15 cellular contexts compared by ENCODE assay signal in the genomic region with DNA sequence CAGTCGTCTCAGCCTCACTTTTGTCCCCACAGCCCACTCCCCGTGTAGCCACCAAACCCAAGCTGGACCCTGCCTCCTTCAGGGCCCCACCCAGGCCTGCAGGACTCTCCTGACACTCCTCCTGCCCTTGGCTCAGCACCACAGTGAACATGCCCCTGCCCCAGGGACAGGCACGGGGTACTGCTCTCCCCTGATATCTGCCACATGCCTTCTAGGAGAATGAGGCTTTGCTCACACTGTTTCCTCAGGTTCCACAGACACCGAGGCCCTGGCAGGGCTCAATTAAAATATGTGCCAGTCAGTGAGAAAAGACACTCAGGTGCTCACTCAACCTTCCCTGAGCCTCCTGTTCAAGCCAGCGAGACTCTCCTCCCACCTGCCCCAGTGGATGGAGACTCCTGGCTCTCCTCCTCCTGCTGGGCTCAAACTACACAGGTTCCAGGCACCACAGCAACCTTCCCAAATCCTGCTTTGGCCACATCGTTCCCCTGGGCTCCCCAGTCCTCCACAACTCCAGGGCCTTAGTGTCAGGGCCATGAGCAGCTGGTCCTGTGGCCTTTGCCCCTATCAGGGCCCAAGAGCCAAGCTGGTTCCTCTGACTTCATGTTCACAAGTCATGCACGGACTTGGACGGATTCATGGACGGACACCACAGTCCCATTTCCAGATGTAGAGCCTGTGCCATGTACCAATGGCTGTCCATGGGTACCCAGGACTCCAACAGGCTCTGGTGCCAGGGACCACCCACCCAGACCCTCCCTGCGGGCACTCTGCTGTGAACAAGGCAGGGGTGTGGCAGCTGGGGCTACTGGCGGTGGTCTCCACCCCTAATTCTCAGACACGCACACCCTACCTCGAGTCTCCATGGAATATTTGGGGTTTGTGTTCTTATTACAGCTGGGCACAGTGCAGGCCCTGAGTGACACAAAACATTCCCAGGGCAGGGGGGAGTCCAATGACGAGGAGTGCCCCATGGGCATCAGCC. TPM values are rescaled to one million over a fixed set of nuclear protein-coding genes. Genes with fewer than 3 reads are reported as not detected.
DNase-seq lines count a peak whose midpoint lies in the region; ATAC-seq and TF ChIP-seq lines count a peak whose summit lies in the region.
"Had no signal": no experiment of that assay in that cellular context is flagged by ENCODE, and none has a peak within 500 bp of the region (broad histone marks: within the 10 kb centered on the region; RNA-seq: fewer than 3 reads in every experiment).

No MANE protein-coding gene starts in this region.

- H3K36me3 Mint-ChIP-seq in stimulated activated naive CD8-positive, alpha-beta T cell treated with anti-CD3 and anti-CD28 coated beads, Interleukin-15, Interleukin-2, amounts not matched to agents 100 ng/mL and 50 ng/mL, for 24 hours (ENCODE audit: low read depth): peaks cover 14% of the 10 kb centered on the region
- H3K36me3 Mint-ChIP-seq in WTC11: peaks cover 11% of the 10 kb centered on the region; the same call in 1 of the 2 replicates
- H3K36me3 Mint-ChIP-seq in mesothelial cell of epicardium: peaks cover 4% of the 10 kb centered on the region

- no peak for TF ChIP-seq CTCF in WTC11 (IDR thresholded peaks at IDR 0.05)
- TF ChIP-seq CTCF in mesothelial cell of epicardium (IDR thresholded peaks at IDR 0.05; ENCODE audit: unreplicated experiment): no peak
- no peak for TF ChIP-seq CTCF in upper lobe of right lung (IDR thresholded peaks at IDR 0.05)
- TF ChIP-seq CTCF in testis (IDR thresholded peaks at IDR 0.05): no peak
- TF ChIP-seq CTCF in lower lobe of right lung (IDR thresholded peaks at IDR 0.05): no peak

- H3K4me3 ChIP-seq in upper lobe of right lung (no peak overlapping the region), testis (no peak overlapping the region), lower lobe of right lung (no peak overlapping the region)
- H3K4me3 ChIP-seq: SJCRH30 had no signal

- H3K9me3 ChIP-seq in upper lobe of right lung (no peaks in the 10 kb centered on the region), testis (no peaks in the 10 kb centered on the region), lower lobe of right lung (no peaks in the 10 kb centered on the region)
- H3K9me3 ChIP-seq: SJCRH30 had no signal

- H3K4me3 Mint-ChIP-seq in stimulated activated naive CD8-positive, alpha-beta T cell treated with anti-CD3 and anti-CD28 coated beads, Interleukin-15, Interleukin-2, amounts not matched to agents 100 ng/mL and 50 ng/mL, for 24 hours: no peak overlapping the region
- H3K4me3 Mint-ChIP-seq in WTC11: no peak overlapping the region
- no peak overlapping the region for H3K4me3 Mint-ChIP-seq in mesothelial cell of epicardium

- DNase-seq in stimulated activated naive CD8-positive, alpha-beta T cell treated with anti-CD3 and anti-CD28 coated beads, Interleukin-15, Interleukin-2, amounts not matched to agents 100 U/mL and 50 U/mL, for 24 hours: no peak
- no peak for DNase-seq in WTC11 (ENCODE audit: low spot score)
- no peak for DNase-seq in mesothelial cell of epicardium (ENCODE audit: low spot score in 2 of 2, unreplicated experiment in 2 of 2)
- DNase-seq in upper lobe of right lung: peak; percentile 21
- no peak for DNase-seq in testis
- DNase-seq in lower lobe of right lung: no peak
- DNase-seq in activated CD4-positive, alpha-beta T cell treated with anti-CD3 and anti-CD28 coated beads, Interleukin-2, amount 50 U/mL, for 4 hours: no peak
- DNase-seq: activated naive CD4-positive, alpha-beta T cell; effector CD4-positive, alpha-beta T cell; hippocampal formation; KBM-7; NCI-H1105; SJCRH30 had no signal

- intact Hi-C loops in upper lobe of right lung (cut with DNase I) (no loop called here), testis (cut with DNase I; ENCODE audit: low total_unique reads) (no loop called here), lower lobe of right lung (cut with DNase I) (no loop called here)

- H3K27ac Mint-ChIP-seq in stimulated activated naive CD8-positive, alpha-beta T cell treated with anti-CD3 and anti-CD28 coated beads, Interleukin-15, Interleukin-2, amounts not matched to agents 100 ng/mL and 50 ng/mL, for 24 hours: peak overlapping the region; percentile 33
- H3K27ac Mint-ChIP-seq in WTC11 (peak overlapping the region; percentile 50), mesothelial cell of epicardium (peak overlapping the region; percentile 34)
- H3K27ac Mint-ChIP-seq: progenitor cell of endocrine pancreas had no signal

- H3K36me3 ChIP-seq in upper lobe of right lung (peaks cover 13% of the 10 kb centered on the region), testis (ENCODE audit: low read depth, missing control alignments) (no peaks in the 10 kb centered on the region), lower lobe of right lung (peaks cover 27% of the 10 kb centered on the region)

- CTCF ChIA-PET in WTC11 (lab: Charles Lee): no interaction called here

- ATAC-seq in stimulated activated naive CD8-positive, alpha-beta T cell treated with anti-CD3 and anti-CD28 coated beads, Interleukin-15, Interleukin-2, amounts not matched to agents 100 U/mL and 50 U/mL, for 24 hours: no peak
- ATAC-seq in WTC11 (no peak), upper lobe of right lung (no peak), lower lobe of right lung (no peak)

- H3K9me3 Mint-ChIP-seq in stimulated activated naive CD8-positive, alpha-beta T cell treated with anti-CD3 and anti-CD28 coated beads, Interleukin-15, Interleukin-2, amounts not matched to agents 100 ng/mL and 50 ng/mL, for 24 hours: no peaks in the 10 kb centered on the region
- H3K9me3 Mint-ChIP-seq in WTC11: no peaks in the 10 kb centered on the region
- no peaks in the 10 kb centered on the region for H3K9me3 Mint-ChIP-seq in mesothelial cell of epicardium

- WGBS in testis, 2 donors: 89 to 91% methylated on average over 8 to 13 of the region's 14 CpGs

- peaks cover 20% of the 10 kb centered on the region for H3K4me1 ChIP-seq in upper lobe of right lung
- H3K4me1 ChIP-seq in testis: peaks cover 11% of the 10 kb centered on the region
- peaks cover 45% of the 10 kb centered on the region for H3K4me1 ChIP-seq in lower lobe of right lung

- TF ChIP-seq POLR2A in testis (IDR thresholded peaks at IDR 0.05): no peak

- H3K27ac ChIP-seq in upper lobe of right lung: no peak overlapping the region
- H3K27ac ChIP-seq in testis: no peak overlapping the region
- H3K27ac ChIP-seq in lower lobe of right lung: no peak overlapping the region

- POLR2A ChIA-PET in WTC11 (lab: Charles Lee): no interaction called here

- H3K27me3 Mint-ChIP-seq in stimulated activated naive CD8-positive, alpha-beta T cell treated with anti-CD3 and anti-CD28 coated beads, Interleukin-15, Interleukin-2, amounts not matched to agents 100 ng/mL and 50 ng/mL, for 24 hours: no peaks in the 10 kb centered on the region
- H3K27me3 Mint-ChIP-seq in WTC11 (ENCODE audit: low read depth) (no peaks in the 10 kb centered on the region), mesothelial cell of epicardium (ENCODE audit: low read depth) (no peaks in the 10 kb centered on the region)
- H3K27me3 Mint-ChIP-seq: progenitor cell of endocrine pancreas had no signal

- H3K4me1 Mint-ChIP-seq in stimulated activated naive CD8-positive, alpha-beta T cell treated with anti-CD3 and anti-CD28 coated beads, Interleukin-15, Interleukin-2, amounts not matched to agents 100 ng/mL and 50 ng/mL, for 24 hours (ENCODE audit: low read depth): peaks cover 50% of the 10 kb centered on the region
- peaks cover 3% of the 10 kb centered on the region; the same call in 1 of the 2 replicates for H3K4me1 Mint-ChIP-seq in WTC11
- H3K4me1 Mint-ChIP-seq in mesothelial cell of epicardium: peaks cover 17% of the 10 kb centered on the region

- H3K27me3 ChIP-seq in upper lobe of right lung (no peaks in the 10 kb centered on the region), testis (no peaks in the 10 kb centered on the region), lower lobe of right lung (ENCODE audit: low read depth) (no peaks in the 10 kb centered on the region)
- H3K27me3 ChIP-seq: SJCRH30 had no signal

TF ChIP-seq in WTC11, 78 proteins besides CTCF, POLR2A, EP300 and RAD21 (continues in another document):
- TF ChIP-seq, protein P1, sequence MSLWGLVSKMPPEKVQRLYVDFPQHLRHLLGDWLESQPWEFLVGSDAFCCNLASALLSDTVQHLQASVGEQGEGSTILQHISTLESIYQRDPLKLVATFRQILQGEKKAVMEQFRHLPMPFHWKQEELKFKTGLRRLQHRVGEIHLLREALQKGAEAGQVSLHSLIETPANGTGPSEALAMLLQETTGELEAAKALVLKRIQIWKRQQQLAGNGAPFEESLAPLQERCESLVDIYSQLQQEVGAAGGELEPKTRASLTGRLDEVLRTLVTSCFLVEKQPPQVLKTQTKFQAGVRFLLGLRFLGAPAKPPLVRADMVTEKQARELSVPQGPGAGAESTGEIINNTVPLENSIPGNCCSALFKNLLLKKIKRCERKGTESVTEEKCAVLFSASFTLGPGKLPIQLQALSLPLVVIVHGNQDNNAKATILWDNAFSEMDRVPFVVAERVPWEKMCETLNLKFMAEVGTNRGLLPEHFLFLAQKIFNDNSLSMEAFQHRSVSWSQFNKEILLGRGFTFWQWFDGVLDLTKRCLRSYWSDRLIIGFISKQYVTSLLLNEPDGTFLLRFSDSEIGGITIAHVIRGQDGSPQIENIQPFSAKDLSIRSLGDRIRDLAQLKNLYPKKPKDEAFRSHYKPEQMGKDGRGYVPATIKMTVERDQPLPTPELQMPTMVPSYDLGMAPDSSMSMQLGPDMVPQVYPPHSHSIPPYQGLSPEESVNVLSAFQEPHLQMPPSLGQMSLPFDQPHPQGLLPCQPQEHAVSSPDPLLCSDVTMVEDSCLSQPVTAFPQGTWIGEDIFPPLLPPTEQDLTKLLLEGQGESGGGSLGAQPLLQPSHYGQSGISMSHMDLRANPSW (CRISPR knock-in tag; conservative IDR thresholded peaks at IDR 0.05; ENCODE audit: low read depth): no peak
- no peak for TF ChIP-seq JAZF1 (CRISPR knock-in tag; IDR thresholded peaks at IDR 0.05)
- no peak for TF ChIP-seq NR2C2 (CRISPR knock-in tag; IDR thresholded peaks at IDR 0.05)
- no peak for TF ChIP-seq ZNF219 (CRISPR knock-in tag; IDR thresholded peaks at IDR 0.05; ENCODE audit: borderline replicate concordance)
- TF ChIP-seq RELA (CRISPR knock-in tag; IDR thresholded peaks at IDR 0.05; ENCODE audit: borderline replicate concordance): no peak
- no peak for TF ChIP-seq GRHL2 (CRISPR knock-in tag; IDR thresholded peaks at IDR 0.05; ENCODE audit: insufficient replicate concordance, severe bottlenecking)
- TF ChIP-seq KAT7 (CRISPR knock-in tag; IDR thresholded peaks at IDR 0.05; ENCODE audit: borderline replicate concordance): no peak
- no peak for TF ChIP-seq ZNF423 (CRISPR knock-in tag; IDR thresholded peaks at IDR 0.05)

RNA-seq across cellular contexts. Expression of a gene that starts 36.6 kb away (rescaled TPM):
- total RNA-seq in WTC11 (2021) (30.8 to 38.7 TPM (median 31.4 TPM) in 3 replicates), mesothelial cell of epicardium (29.4 to 30.4 TPM (median 30.2 TPM) in 3 replicates), upper lobe of right lung (38.6 TPM), testis (10 to 100 TPM; 48.0 to 55.7 TPM), lower lobe of right lung (34.9 TPM)
- 24.0 TPM for polyA plus RNA-seq in testis (ENCODE audit: insufficient read depth, low read depth, low replicate concordance)

RNA-seq across cellular contexts. Expression of a gene that starts 58.1 kb away (rescaled TPM):
- total RNA-seq in WTC11 (2021) (8.1 to 9.4 TPM (median 8.6 TPM) in 3 replicates), mesothelial cell of epicardium (7.8 to 10.0 TPM (median 9.3 TPM) in 3 replicates), upper lobe of right lung (9.6 TPM), testis (10 to 100 TPM; 21.0 to 25.0 TPM), lower lobe of right lung (7.3 TPM)
- 21.9 TPM for polyA plus RNA-seq in testis (ENCODE audit: insufficient read depth, low read depth, low replicate concordance)
